In the genomic region with DNA sequence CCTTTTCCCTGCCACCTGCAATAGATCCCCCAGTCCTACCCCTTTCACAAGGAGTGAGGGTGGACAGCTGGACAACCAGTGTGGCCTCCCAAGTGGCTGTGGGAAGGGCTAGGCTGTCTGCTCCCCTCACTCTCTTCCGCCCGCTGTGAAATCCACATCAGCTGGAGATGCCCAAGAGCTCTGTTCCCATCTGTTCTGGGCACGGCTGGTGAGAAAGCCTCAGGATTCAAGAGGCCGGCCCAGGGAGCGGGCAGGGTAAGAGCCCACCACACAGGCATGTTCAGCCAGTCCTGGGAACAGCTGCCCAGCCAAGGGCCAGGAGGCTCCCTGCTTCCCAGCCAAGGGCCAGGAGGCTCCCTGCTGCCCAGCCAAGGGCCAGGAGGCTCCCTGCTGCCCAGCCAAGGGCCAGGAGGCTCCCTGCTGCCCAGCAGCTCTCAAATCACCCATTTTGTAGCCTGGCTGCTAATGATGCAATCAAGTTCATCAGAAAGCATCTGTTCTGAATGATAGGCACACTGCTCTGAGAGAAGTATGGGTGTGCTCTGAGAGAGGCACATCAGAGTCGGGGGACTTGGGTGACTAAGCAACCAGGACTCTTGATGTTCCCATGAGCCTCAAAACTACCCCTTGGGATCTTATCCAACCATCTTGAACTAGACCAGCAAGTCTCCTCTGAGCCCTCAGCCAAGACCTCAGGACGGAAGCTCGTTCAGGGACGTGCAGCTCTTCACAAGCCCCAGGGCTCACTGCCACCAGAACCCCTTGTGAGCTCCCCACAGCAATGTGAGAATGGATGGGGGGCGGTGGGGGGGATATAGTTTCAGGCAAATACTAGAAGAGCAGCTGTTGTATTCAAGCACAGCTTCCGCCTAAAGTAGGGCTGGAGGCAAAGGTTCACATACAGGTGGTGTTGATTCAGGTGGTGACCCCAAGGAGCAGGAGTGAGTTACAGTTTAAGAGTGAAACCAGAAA, we compare ENCODE assay signal across 13 cellular contexts. TPM values are rescaled to one million over a fixed set of nuclear protein-coding genes. Genes with fewer than 3 reads are reported as not detected.
DNase-seq lines count a peak whose midpoint lies in the region; ATAC-seq, FAIRE-seq and TF ChIP-seq lines count a peak whose summit lies in the region.
"Had no signal": no experiment of that assay in that cellular context is flagged by ENCODE, and none has a peak within 500 bp of the region (broad histone marks: within the 10 kb centered on the region; RNA-seq: fewer than 3 reads in every experiment).

No MANE protein-coding gene starts in this region.

- H3K36me3 ChIP-seq in mesenchymal stem cell (ENCODE audit: control insufficient read depth in 1 of 2, insufficient read depth in 2 of 2, low read depth in 1 of 2, low read length in 2 of 2) = no peaks in the 10 kb centered on the region
- H3K36me3 ChIP-seq: pancreas had no signal

- H3K4me2 ChIP-seq in mesenchymal stem cell (ENCODE audit: low read length, poor library complexity, severe bottlenecking) = no peak overlapping the region

- FAIRE-seq in urothelium cell line (lab: Jason Lieb, UNC) = no peak
- FAIRE-seq: pancreas had no signal

- no peak overlapping the region for H3K27ac ChIP-seq in mesenchymal stem cell (ENCODE audit: low read length, poor library complexity, severe bottlenecking)
- H3K27ac ChIP-seq: pancreas had no signal

- H3K4me1 ChIP-seq in mesenchymal stem cell (ENCODE audit: control insufficient read depth, insufficient read depth, low read depth, low read length) = peaks cover 33% of the 10 kb centered on the region

- H4K8ac ChIP-seq in mesenchymal stem cell (ENCODE audit: low read length) = peak overlapping the region; percentile 92

- peak overlapping the region; percentile 96 for H2BK120ac ChIP-seq in mesenchymal stem cell (ENCODE audit: low read depth, low read length)

- no peak overlapping the region for H3K4me3 Mint-ChIP-seq in HFFc6
- H3K4me3 Mint-ChIP-seq: immature natural killer cell; T-helper 1 cell treated with Interleukin-12 subunit alpha and Interleukin-12 subunit beta and Interleukin-4 antibody, amounts not matched to agents 30 μg/mL and 1 μg/mL, for 36 hours had no signal

- no peaks in the 10 kb centered on the region for H3K9me3 Mint-ChIP-seq in HFFc6
- H3K9me3 Mint-ChIP-seq: T-helper 1 cell treated with Interleukin-12 subunit alpha and Interleukin-12 subunit beta and Interleukin-4 antibody, amounts not matched to agents 30 μg/mL and 1 μg/mL, for 36 hours had no signal

- H3K79me1 ChIP-seq in mesenchymal stem cell (replicated peaks; ENCODE audit: low read length, poor library complexity, severe bottlenecking) = no peaks in the 10 kb centered on the region

- ATAC-seq in GM18867 (IDR thresholded peaks at IDR 0.05; ENCODE audit: unreplicated experiment) (peak; percentile 34), GM21717 (IDR thresholded peaks at IDR 0.05; ENCODE audit: unreplicated experiment) (peak; percentile 29), HG03442 (IDR thresholded peaks at IDR 0.05; ENCODE audit: unreplicated experiment) (peak; percentile 11)

- no peaks in the 10 kb centered on the region for H3K36me3 Mint-ChIP-seq in HFFc6 (ENCODE audit: low read depth)
- H3K36me3 Mint-ChIP-seq: immature natural killer cell had no signal

- peak overlapping the region; percentile 70 to 89 for H3K18ac ChIP-seq in mesenchymal stem cell (ENCODE audit: low read depth in 1 of 2, low read length in 2 of 2)

- peaks cover 12% of the 10 kb centered on the region for H3K4me1 Mint-ChIP-seq in HFFc6 (ENCODE audit: low read depth)

- no peak overlapping the region for H3K9ac ChIP-seq in mesenchymal stem cell (ENCODE audit: low read length)

- peak overlapping the region; percentile 62 to 85 for H3K4ac ChIP-seq in mesenchymal stem cell (ENCODE audit: low read depth in 1 of 2, low read length in 2 of 2)

- H3K9me3 ChIP-seq in mesenchymal stem cell (ENCODE audit: control insufficient read depth, low read length) = no peaks in the 10 kb centered on the region
- H3K9me3 ChIP-seq: pancreas had no signal

- H3K27ac Mint-ChIP-seq in HFFc6 = no peak overlapping the region
- H3K27ac Mint-ChIP-seq: immature natural killer cell had no signal

- H3K4me3 ChIP-seq in mesenchymal stem cell (ENCODE audit: insufficient read depth in 1 of 2, low read depth in 1 of 2, low read length in 2 of 2) = no peak overlapping the region
- H3K4me3 ChIP-seq: dorsolateral prefrontal cortex, pancreas had no signal

- H3K23ac ChIP-seq in mesenchymal stem cell (ENCODE audit: low read length in 2 of 2) = no peak overlapping the region

- 84% methylated on average over 9 of the region's 11 CpGs for WGBS in mesenchymal stem cell

- H3K27me3 ChIP-seq in mesenchymal stem cell (ENCODE audit: control insufficient read depth in 1 of 2, insufficient read depth in 1 of 2, low read length in 2 of 2) = peaks cover 0 to 20% of the 10 kb centered on the region in 2 experiments
- H3K27me3 ChIP-seq: pancreas had no signal

- H2BK12ac ChIP-seq in mesenchymal stem cell (ENCODE audit: low read length in 2 of 2) = peak overlapping the region; percentile 73 to 99

- H2BK15ac ChIP-seq in mesenchymal stem cell (ENCODE audit: low read depth, poor library complexity, severe bottlenecking) = peak overlapping the region; percentile 50

- peak overlapping the region; percentile 95 for H4K91ac ChIP-seq in mesenchymal stem cell (ENCODE audit: low read length)

- no peak for TF ChIP-seq CTCF in HFFc6 (IDR thresholded peaks at IDR 0.05)

- peak overlapping the region; percentile 42 for H2AK5ac ChIP-seq in mesenchymal stem cell (ENCODE audit: low read length, severe bottlenecking)

- H3K14ac ChIP-seq in mesenchymal stem cell (ENCODE audit: low read length in 2 of 2) = peak overlapping the region in 1 of 2 experiments; percentile 23

- H3K27me3 Mint-ChIP-seq in HFFc6 (ENCODE audit: insufficient read depth) = peaks cover 14% of the 10 kb centered on the region

- DNase-seq in mesenchymal stem cell (peak; percentile 37), NCI-H345 (lab: John Stamatoyannopoulos, UW) (no peak), urothelium cell line (ENCODE audit: low spot score) (no peak), HFFc6 (no peak), NCI-H1105 (lab: John Stamatoyannopoulos, UW) (no peak)
- DNase-seq: dorsolateral prefrontal cortex, NCI-H187 treated with DMSO at 0.1 percent for 48 hours, pancreas had no signal

- H2AFZ ChIP-seq in mesenchymal stem cell (ENCODE audit: low read depth, low read length) = no peak overlapping the region

- H2BK5ac ChIP-seq in mesenchymal stem cell (ENCODE audit: low read depth, low read length, poor library complexity, severe bottlenecking) = no peak overlapping the region

RNA-seq across cellular contexts. Expression of gene HES1, which starts 52.4 kb away (rescaled TPM):
- 194 TPM for polyA plus RNA-seq in mesenchymal stem cell (2013, experiment 1 of 2)
- polyA plus RNA-seq in mesenchymal stem cell (2013, experiment 2 of 2) = 184 TPM
- 10 to 100 TPM in 4 of 6 experiments, 1 to 10 TPM in 2; 4.8 to 15.1 (median 13.4) TPM for total RNA-seq in HFFc6 (2021; fragmentation: NEBNext Ultra II Directional; extraction: Animal tissue kit (Norgen Biotek cat#: 25700))
- polyA plus RNA-seq: immature natural killer cell had no signal
